In the genomic region with DNA sequence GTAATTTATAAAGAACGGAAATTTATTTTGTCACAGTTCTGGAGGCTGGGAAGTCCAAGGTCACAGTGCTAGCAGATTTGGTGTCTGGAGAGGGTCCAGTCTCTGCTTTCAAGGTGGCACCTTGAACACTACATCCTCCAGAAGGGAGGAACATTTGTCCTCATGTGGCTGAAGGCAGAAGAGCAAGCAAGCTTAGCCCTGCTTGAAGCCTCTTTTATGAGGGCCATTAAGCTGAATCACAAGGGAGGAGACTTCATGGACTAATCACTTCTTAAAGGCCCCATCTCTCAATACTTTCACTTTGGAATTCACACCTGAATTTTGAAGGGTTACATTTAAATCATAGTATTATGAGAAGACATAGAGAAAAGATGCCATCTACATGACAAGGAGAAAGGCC, we compare ENCODE assay signal across 9 cellular contexts.
"Had no signal": no experiment of that assay in that cellular context is flagged by ENCODE, and none has a peak within 500 bp of the region (broad histone marks: within the 10 kb centered on the region; RNA-seq: fewer than 3 reads in every experiment).

No MANE protein-coding gene starts in this region.

- ATAC-seq: GM23338, K562 had no signal

- H2AFZ ChIP-seq: GM23338 had no signal

- H3K4me2 ChIP-seq: GM23338 had no signal

- FAIRE-seq: H1, H54, HTR-8/SVneo, K562 had no signal

- H3K4me3 ChIP-seq: GM23338, K562 had no signal

- DNase-seq: H9, HCEC 1CT, IMR-90, KG1 had no signal
